ENCODE assay signal across 8 cellular contexts in the genomic region with DNA sequence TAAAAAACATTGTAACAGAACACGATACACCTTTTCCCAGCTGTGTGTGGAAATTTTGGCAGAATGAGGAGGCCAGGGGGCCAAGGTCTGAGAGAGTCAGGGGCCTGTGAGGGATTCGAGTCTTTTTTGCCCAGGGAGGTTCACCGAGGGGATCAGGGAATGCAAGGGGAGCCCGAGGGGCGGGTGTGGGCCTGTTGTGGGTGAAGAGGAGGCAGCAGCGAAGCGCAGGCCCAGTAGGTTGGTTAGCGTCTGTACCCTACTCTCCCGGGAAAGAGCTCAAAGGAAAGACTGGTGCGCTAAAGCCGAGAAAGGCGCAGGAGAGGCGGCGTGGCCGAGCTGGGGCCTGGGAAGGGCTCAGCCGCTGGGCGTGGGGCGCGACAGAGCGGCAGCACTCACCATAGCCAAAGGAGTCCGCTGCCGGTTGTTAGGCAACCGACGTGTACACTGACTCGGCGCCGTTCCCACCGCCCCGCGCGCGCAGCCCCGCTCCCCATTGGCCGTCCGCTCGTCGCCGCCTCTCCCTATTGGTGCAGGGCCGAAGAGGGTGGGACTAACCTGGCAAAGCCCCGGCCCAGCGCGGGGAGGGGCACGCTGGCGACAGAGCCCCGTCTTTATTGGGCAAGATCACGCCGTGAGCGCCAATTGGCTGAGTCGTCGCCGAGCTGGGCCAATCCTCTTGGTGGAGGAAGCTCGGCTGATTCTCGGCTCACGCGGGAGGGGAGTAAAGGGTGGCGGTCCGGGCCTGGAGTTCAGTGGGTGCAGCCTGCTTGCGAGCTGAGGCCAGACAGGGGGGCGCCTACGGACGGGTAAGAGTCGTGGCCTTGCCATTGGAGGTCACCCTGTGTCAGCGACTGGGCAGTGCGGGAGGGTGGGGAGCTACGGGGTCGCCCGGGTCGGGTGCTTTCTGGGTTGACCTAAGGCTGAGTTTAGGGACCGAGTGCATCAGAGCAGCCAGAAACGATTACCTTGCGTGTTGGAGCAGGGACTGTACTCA. TPM values are rescaled to one million over a fixed set of nuclear protein-coding genes. Genes with fewer than 3 reads are reported as not detected.
DNase-seq lines count a peak whose midpoint lies in the region; ATAC-seq, FAIRE-seq and TF ChIP-seq lines count a peak whose summit lies in the region.

TSS of gene CETN2 (minus strand) at position 446 of the 994 bp plus-strand sequence. CDS start at position 399, 47 bp downstream.
TSS of gene NSDHL (plus strand) at position 752 of the 994 bp plus-strand sequence. CDS start 15,262 bp downstream, outside the sequence.

- peak; percentile 70; the same call in 1 of the 2 replicates for TF ChIP-seq POLR2A in GM12892 (IDR thresholded peaks at IDR 0.05; ENCODE audit: low read depth, low read length)

- no peak for TF ChIP-seq CTCF in upper lobe of right lung (IDR thresholded peaks at IDR 0.05)

- H3K27ac ChIP-seq in upper lobe of right lung: peak within 1 kb of the TSS; percentile 83

- no peaks in the 10 kb centered on the region for H3K4me1 ChIP-seq in upper lobe of right lung

- H3K9me3 ChIP-seq in upper lobe of right lung: no peaks in the 10 kb centered on the region

- FAIRE-seq in GM12892 (lab: Jason Lieb, UNC): peak; percentile 92

- peaks cover 5% of the 10 kb centered on the region for H3K36me3 ChIP-seq in upper lobe of right lung

- intact Hi-C loops in left cardiac atrium (cut with DNase I): no loop called here
- intact Hi-C loops in posterior vena cava (cut with DNase I): no loop called here
- intact Hi-C loops in upper lobe of right lung (cut with DNase I): no loop called here

- DNase-seq in GM12892 (ENCODE audit: insufficient read length) (peak; percentile 86), NCI-H146 (lab: John Stamatoyannopoulos, UW) (peak; percentile 93), T-helper 1 cell (peak; percentile 86 to 95 (median 89)), amniotic epithelial cell (ENCODE audit: low read depth) (peak; percentile 93), left cardiac atrium (peak; percentile 95), posterior vena cava (ENCODE audit: low spot score) (peak; percentile 98), upper lobe of right lung (peak; percentile 97)

- ATAC-seq in HG02852 (IDR thresholded peaks at IDR 0.05; ENCODE audit: unreplicated experiment): peak; percentile 98
- ATAC-seq in left cardiac atrium: peak; percentile 98 to 99
- ATAC-seq in upper lobe of right lung: peak; percentile 99

- H3K4me3 ChIP-seq in upper lobe of right lung: peak within 1 kb of the TSS; percentile 63

- no peaks in the 10 kb centered on the region for H3K27me3 ChIP-seq in upper lobe of right lung

RNA-seq across cellular contexts. Expression of gene CETN2, which starts in this region (rescaled TPM):
- 26.2 TPM for polyA plus RNA-seq in GM12892 (2012; ENCODE audit: missing spikeins)
- total RNA-seq in left cardiac atrium: 10 to 100 TPM; 20.3 to 24.5 TPM
- 10 to 100 TPM; 27.9 to 33.1 TPM for total RNA-seq in posterior vena cava
- total RNA-seq in upper lobe of right lung: 20.9 TPM

RNA-seq across cellular contexts. Expression of gene NSDHL, which starts in this region (rescaled TPM):
- polyA plus RNA-seq in GM12892 (2012; ENCODE audit: missing spikeins): 18.4 TPM
- total RNA-seq in left cardiac atrium: 10 to 100 TPM; 21.4 to 27.0 TPM
- 10 to 100 TPM in 1 of 2 donors, 1 to 10 TPM in 1; 9.4 to 10.7 TPM for total RNA-seq in posterior vena cava
- 27.0 TPM for total RNA-seq in upper lobe of right lung

Comparison
In these comparisons a context has a peak if more than half of its experiments do, and no peak if none do; other contexts are left out.
1. Peak in every context shown above with its lines: DNase-seq, ATAC-seq, H3K4me3 ChIP-seq and H3K27ac ChIP-seq.